Comparison of ENCODE assay signal across 30 cellular contexts in the genomic region with DNA sequence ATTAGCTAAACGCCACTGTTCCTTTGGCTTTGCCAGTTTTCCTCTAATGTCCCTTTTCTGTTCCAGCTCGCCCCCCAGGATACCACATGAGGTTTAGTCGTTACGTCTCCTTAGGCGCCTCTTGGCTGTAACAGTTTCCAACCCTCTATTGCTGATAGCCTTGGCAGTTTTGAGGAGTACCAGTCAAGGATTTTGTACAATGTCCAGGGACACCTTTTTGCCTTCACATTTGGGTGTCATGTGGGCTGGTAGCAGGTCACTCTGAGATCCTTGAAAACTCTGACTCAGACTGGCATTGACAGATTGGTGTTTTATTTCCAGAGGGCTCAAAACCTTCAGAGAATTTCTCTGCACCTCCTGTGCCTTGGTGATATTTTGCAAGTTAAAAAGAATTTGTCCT.
"Had no signal": no experiment of that assay in that cellular context is flagged by ENCODE, and none has a peak within 500 bp of the region (broad histone marks: within the 10 kb centered on the region; RNA-seq: fewer than 3 reads in every experiment).

No MANE protein-coding gene starts in this region.

- H3K27ac ChIP-seq: breast epithelium, epithelial cell of prostate, esophagus squamous epithelium, right lobe of liver, tibial artery, upper lobe of right lung had no signal

- H3K4me3 ChIP-seq: breast epithelium, esophagus squamous epithelium, right lobe of liver, tibial artery, upper lobe of right lung had no signal

- H3K4me1 Mint-ChIP-seq: mesothelial cell of epicardium, neural crest cell had no signal

- ATAC-seq: activated naive CD8-positive, alpha-beta T cell treated with anti-CD3 and anti-CD28 coated beads, Interleukin-2, amount 50 U/mL, for 24 hours; right lobe of liver; upper lobe of right lung had no signal

- H3K36me3 Mint-ChIP-seq: mesothelial cell of epicardium, naive B cell had no signal

- FAIRE-seq: colon, endometrium had no signal

- DNase-seq: activated CD4-positive, alpha-beta T cell treated with anti-CD3 and anti-CD28 coated beads for 4 hours; activated CD4-positive, alpha-beta T cell treated with anti-CD3 and anti-CD28 coated beads, Interleukin-2, amount 50 U/mL, for 4 hours; activated effector memory CD4-positive, alpha-beta T cell treated with anti-CD3 and anti-CD28 coated beads, Interleukin-2, amount 50 U/mL, for 16 hours; activated naive CD4-positive, alpha-beta T cell treated with anti-CD3 and anti-CD28 coated beads, Interleukin-2, amount 10 ng/mL, durations not matched to agents 7 days and 5 days; activated naive CD8-positive, alpha-beta T cell treated with anti-CD3 and anti-CD28 coated beads, Interleukin-2, amount 50 U/mL, for 24 hours; activated T-cell treated with anti-CD3 and anti-CD28 coated beads for 4 hours; amygdala; dermis blood vessel endothelial cell; effector CD8-positive, alpha-beta T cell; esophagus squamous epithelium; foreskin melanocyte; islet precursor cell; naive B cell; nucleus accumbens; posterior cingulate gyrus; right lobe of liver; stimulated activated CD4-positive, alpha-beta T cell treated with anti-CD3 and anti-CD28 coated beads, Interleukin-12 subunit alpha, Interleukin-12 subunit beta, amount 100 ng/mL, for 4 hours; stimulated activated CD4-positive, alpha-beta T cell treated with anti-CD3 and anti-CD28 coated beads, Interleukin-4, amount 100 ng/mL, for 1 hour; T-helper 1 cell; tibial artery; upper lobe of right lung had no signal

- H3K4me1 ChIP-seq: breast epithelium had no signal

- H3K9me3 Mint-ChIP-seq: activated naive CD4-positive, alpha-beta T cell treated with anti-CD3 and anti-CD28 coated beads, Interleukin-2, amount 10 ng/mL, durations not matched to agents 7 days and 5 days; activated naive CD8-positive, alpha-beta T cell treated with anti-CD3 and anti-CD28 coated beads, Interleukin-2, amount 50 U/mL, for 24 hours; activated T-helper 1 cell treated with anti-CD3 and anti-CD28 coated beads, Interleukin-12 subunit alpha, Interleukin-12 subunit beta, Interleukin-2, Interleukin-4 antibody, amounts not matched to agents 30 ng/mL and 10 ng/mL and 1 ng/mL, durations not matched to agents 14 hours and 24 hours and 36 hours; mesothelial cell of epicardium; naive B cell; neural crest cell; stimulated activated naive CD8-positive, alpha-beta T cell treated with anti-CD3 and anti-CD28 coated beads, Interleukin-15, Interleukin-2, amounts not matched to agents 100 ng/mL and 50 ng/mL, for 24 hours; T-helper 2 cell treated with Interferon-gamma antibody and Interleukin-4, amounts not matched to agents 5 μg/mL and 100 μg/mL, for 36 hours had no signal

- H3K9me3 ChIP-seq: breast epithelium, esophagus squamous epithelium, right lobe of liver, tibial artery, upper lobe of right lung had no signal

- H3K27me3 Mint-ChIP-seq: activated naive CD4-positive, alpha-beta T cell treated with anti-CD3 and anti-CD28 coated beads, Interleukin-2, amount 10 ng/mL, durations not matched to agents 7 days and 5 days; activated naive CD8-positive, alpha-beta T cell treated with anti-CD3 and anti-CD28 coated beads, Interleukin-2, amount 50 U/mL, for 24 hours; naive B cell; stimulated activated naive CD8-positive, alpha-beta T cell treated with anti-CD3 and anti-CD28 coated beads, Interleukin-15, Interleukin-2, amounts not matched to agents 100 ng/mL and 50 ng/mL, for 24 hours had no signal

- H3K4me3 Mint-ChIP-seq: activated naive CD4-positive, alpha-beta T cell treated with anti-CD3 and anti-CD28 coated beads, Interleukin-2, amount 10 ng/mL, durations not matched to agents 7 days and 5 days; activated naive CD8-positive, alpha-beta T cell treated with anti-CD3 and anti-CD28 coated beads, Interleukin-2, amount 50 U/mL, for 24 hours; activated T-helper 1 cell treated with anti-CD3 and anti-CD28 coated beads, Interleukin-12 subunit alpha, Interleukin-12 subunit beta, Interleukin-2, Interleukin-4 antibody, amounts not matched to agents 30 ng/mL and 10 ng/mL and 1 ng/mL, durations not matched to agents 14 hours and 24 hours and 36 hours; mesothelial cell of epicardium; naive B cell; neural crest cell; stimulated activated naive CD8-positive, alpha-beta T cell treated with anti-CD3 and anti-CD28 coated beads, Interleukin-15, Interleukin-2, amounts not matched to agents 100 ng/mL and 50 ng/mL, for 24 hours; T-helper 2 cell treated with Interferon-gamma antibody and Interleukin-4, amounts not matched to agents 5 μg/mL and 100 μg/mL, for 36 hours had no signal

- H3K27ac Mint-ChIP-seq: activated naive CD4-positive, alpha-beta T cell treated with anti-CD3 and anti-CD28 coated beads, Interleukin-2, amount 10 ng/mL, durations not matched to agents 7 days and 5 days; activated naive CD8-positive, alpha-beta T cell treated with anti-CD3 and anti-CD28 coated beads, Interleukin-2, amount 50 U/mL, for 24 hours; activated T-helper 1 cell treated with anti-CD3 and anti-CD28 coated beads, Interleukin-12 subunit alpha, Interleukin-12 subunit beta, Interleukin-2, Interleukin-4 antibody, amounts not matched to agents 30 ng/mL and 10 ng/mL and 1 ng/mL, durations not matched to agents 14 hours and 24 hours and 36 hours; mesothelial cell of epicardium; stimulated activated naive CD8-positive, alpha-beta T cell treated with anti-CD3 and anti-CD28 coated beads, Interleukin-15, Interleukin-2, amounts not matched to agents 100 ng/mL and 50 ng/mL, for 24 hours; T-helper 2 cell treated with Interferon-gamma antibody and Interleukin-4, amounts not matched to agents 5 μg/mL and 100 μg/mL, for 36 hours had no signal

- H3K36me3 ChIP-seq: breast epithelium had no signal

- H3K27me3 ChIP-seq: breast epithelium, esophagus squamous epithelium, right lobe of liver, tibial artery, upper lobe of right lung had no signal
